In genomic region chr1:1981142-1981500, GRCh38 we compare ENCODE assay signal across 1 cellular context.
TF ChIP-seq lines count a peak whose summit lies in the region.

No MANE protein-coding gene starts in this region.

TF ChIP-seq in H1, 55 proteins besides CTCF, POLR2A, EP300 and RAD21 (continued from another document):
- TF ChIP-seq CBX8 (IDR thresholded peaks at IDR 0.05; ENCODE audit: borderline replicate concordance, low read depth, low read length) (no peak), SUZ12 (IDR thresholded peaks at IDR 0.05; ENCODE audit: low read length) (no peak), FOSL1 (IDR thresholded peaks at IDR 0.05; ENCODE audit: insufficient read depth, low read depth, low read length) (no peak)
